10 cellular contexts compared by ENCODE assay signal in genomic region chr9:97502222-97502983, GRCh38. TPM values are rescaled to one million over a fixed set of nuclear protein-coding genes. Genes with fewer than 3 reads are reported as not detected.
DNase-seq lines count a peak whose midpoint lies in the region; ATAC-seq, FAIRE-seq and TF ChIP-seq lines count a peak whose summit lies in the region.
"Had no signal": no experiment of that assay in that cellular context is flagged by ENCODE, and none has a peak within 500 bp of the region (broad histone marks: within the 10 kb centered on the region; RNA-seq: fewer than 3 reads in every experiment).

No MANE protein-coding gene starts in this region.

- peaks cover 8 to 10% of the 10 kb centered on the region in 2 donors for H3K4me1 Mint-ChIP-seq in effector memory CD8-positive, alpha-beta T cell (ENCODE audit: low read depth in 2 of 2)

- TF ChIP-seq POLR2A in Peyer's patch (IDR thresholded peaks at IDR 0.05): no peak

- no peaks in the 10 kb centered on the region for H3K9me3 ChIP-seq in Peyer's patch
- H3K9me3 ChIP-seq in muscle layer of colon (ENCODE audit: low read length): no peaks in the 10 kb centered on the region
- H3K9me3 ChIP-seq in aorta (ENCODE audit: control insufficient read depth, low read length): no peaks in the 10 kb centered on the region

- H3K9ac ChIP-seq in muscle layer of colon (ENCODE audit: low read length): peak overlapping the region; percentile 65

- H3K4me3 ChIP-seq in Peyer's patch: peak overlapping the region; percentile 51 to 79 (median 59)
- H3K4me3 ChIP-seq in muscle layer of colon (ENCODE audit: low read depth in 1 of 2, low read length in 2 of 2): peak overlapping the region; percentile 67 to 81
- peak overlapping the region; percentile 71 to 100 for H3K4me3 ChIP-seq in aorta (ENCODE audit: low read length in 2 of 2)

- FAIRE-seq in D721Med (lab: Jason Lieb, UNC): no peak
- FAIRE-seq: TTC549 had no signal

- no peaks in the 10 kb centered on the region for H3K27me3 ChIP-seq in Peyer's patch
- H3K27me3 ChIP-seq in muscle layer of colon (ENCODE audit: control insufficient read depth in 1 of 2, insufficient read depth in 2 of 2, low read length in 2 of 2): peaks cover 0 to 7% of the 10 kb centered on the region in 2 donors
- no peaks in the 10 kb centered on the region for H3K27me3 ChIP-seq in aorta (ENCODE audit: control insufficient read depth in 1 of 2, insufficient read depth in 2 of 2, low read length in 1 of 2)

- peak overlapping the region; percentile 67 to 70 for H3K4me3 Mint-ChIP-seq in effector memory CD8-positive, alpha-beta T cell

- DNase-seq in DMS 273 (lab: John Stamatoyannopoulos, UW; ENCODE audit: unreplicated experiment): peak; percentile 60
- DNase-seq in DMS 273 treated with DMSO at 0.1 percent for 48 hours (lab: John Stamatoyannopoulos, UW): no peak
- no peak for DNase-seq in Peyer's patch
- DNase-seq in effector memory CD8-positive, alpha-beta T cell: no peak
- DNase-seq in aorta: no peak
- no peak for DNase-seq in cortex of kidney (lab: John Stamatoyannopoulos, UW)
- no peak for DNase-seq in D721Med (ENCODE audit: insufficient read length, low spot score)

- WGBS in aorta, 2 donors: 21% methylated on average over 49 of the region's 49 CpGs

- H3K4me1 ChIP-seq in Peyer's patch: peaks cover 3 to 21% (median 8%) of the 10 kb centered on the region in 4 donors
- H3K4me1 ChIP-seq in muscle layer of colon (ENCODE audit: insufficient read depth, low read length): peaks cover 38% of the 10 kb centered on the region
- H3K4me1 ChIP-seq in aorta (ENCODE audit: control insufficient read depth in 1 of 2, insufficient read depth in 2 of 2, low read length in 2 of 2): peaks cover 0 to 5% of the 10 kb centered on the region in 2 donors

- H3K27ac ChIP-seq in Peyer's patch (peak overlapping the region in 3 of 4 donors; percentile 32 to 76 (median 50)), muscle layer of colon (ENCODE audit: low read depth, low read length) (peak overlapping the region; percentile 77), aorta (ENCODE audit: low read depth in 1 of 2, low read length in 2 of 2) (peak overlapping the region; percentile 3 to 52)
- H3K27ac ChIP-seq: 22Rv1 had no signal

- intact Hi-C loops in aorta (cut with DNase I): loop anchor here in 1 of 2 donors (10.0 kb wide), 1 partner anchor 92 kb away; no protein-coding TSS in a partner anchor

- no peaks in the 10 kb centered on the region for H3K9me3 Mint-ChIP-seq in effector memory CD8-positive, alpha-beta T cell

- H3K27ac Mint-ChIP-seq in effector memory CD8-positive, alpha-beta T cell: no peak overlapping the region

- no peak for ATAC-seq in effector memory CD8-positive, alpha-beta T cell (replicated peaks)
- ATAC-seq in aorta (ENCODE audit: low FRiP score): peak; percentile 46

- H3K36me3 ChIP-seq in Peyer's patch (no peaks in the 10 kb centered on the region), muscle layer of colon (ENCODE audit: insufficient read depth, low read length) (no peaks in the 10 kb centered on the region), aorta (ENCODE audit: control insufficient read depth in 1 of 2, insufficient read depth in 2 of 2, low read length in 1 of 2) (no peaks in the 10 kb centered on the region)

- peaks cover 11 to 34% of the 10 kb centered on the region in 2 donors for H3K27me3 Mint-ChIP-seq in effector memory CD8-positive, alpha-beta T cell

- H3K36me3 Mint-ChIP-seq in effector memory CD8-positive, alpha-beta T cell (ENCODE audit: insufficient read depth): no peaks in the 10 kb centered on the region

- TF ChIP-seq CTCF in Peyer's patch (IDR thresholded peaks at IDR 0.05): no peak
- TF ChIP-seq CTCF in D721Med (IDR thresholded peaks at IDR 0.05; ENCODE audit: insufficient read depth, missing control alignments): no peak

RNA-seq across cellular contexts. Expression of gene TMOD1, which starts 0.9 kb away (rescaled TPM):
- 10 to 100 TPM in 1 of 4 donors, 1 to 10 TPM in 3; 2.6 to 15.7 (median 4.9) TPM for total RNA-seq in Peyer's patch
- 10 to 100 TPM; 24.5 to 56.6 TPM for total RNA-seq in aorta
- 100 to 1,000 TPM in 1 of 2 donors, 10 to 100 TPM in 1; 26.2 to 102 TPM for polyA plus RNA-seq in aorta
